In genomic region chr10:124388823-124389612, GRCh38 we compare ENCODE assay signal across 8 cellular contexts. TPM values are rescaled to one million over a fixed set of nuclear protein-coding genes. Genes with fewer than 3 reads are reported as not detected.
DNase-seq lines count a peak whose midpoint lies in the region; ATAC-seq and TF ChIP-seq lines count a peak whose summit lies in the region.

No MANE protein-coding gene starts in this region.

- TF ChIP-seq CTCF in glutamatergic neuron (IDR thresholded peaks at IDR 0.05; ENCODE audit: partially characterized antibody, unreplicated experiment) = peak; percentile 98
- peak in 2 of 3 donors; percentile 54 to 96 for TF ChIP-seq CTCF in omental fat pad (IDR thresholded peaks at IDR 0.05)
- peak; percentile 70 to 97 for TF ChIP-seq CTCF in suprapubic skin (IDR thresholded peaks at IDR 0.05)

- no peaks in the 10 kb centered on the region for H3K36me3 Mint-ChIP-seq in activated naive CD8-positive, alpha-beta T cell
- peaks cover 11% of the 10 kb centered on the region for H3K36me3 Mint-ChIP-seq in glutamatergic neuron (ENCODE audit: unreplicated experiment)

- H3K27ac ChIP-seq in suprapubic skin = no peak overlapping the region

- H3K27me3 ChIP-seq in suprapubic skin = no peaks in the 10 kb centered on the region

- H3K9me3 ChIP-seq in suprapubic skin = no peaks in the 10 kb centered on the region

- H3K9me3 Mint-ChIP-seq in activated naive CD8-positive, alpha-beta T cell (ENCODE audit: low read depth) = no peaks in the 10 kb centered on the region
- peaks cover 6% of the 10 kb centered on the region for H3K9me3 Mint-ChIP-seq in glutamatergic neuron (ENCODE audit: unreplicated experiment)

- 2% methylated on average over 42 of the region's 74 CpGs for WGBS in suprapubic skin

- H3K4me1 ChIP-seq in suprapubic skin = peaks cover 11% of the 10 kb centered on the region

- peak overlapping the region; percentile 47 for H3K4me3 Mint-ChIP-seq in activated naive CD8-positive, alpha-beta T cell
- H3K4me3 Mint-ChIP-seq in glutamatergic neuron (ENCODE audit: unreplicated experiment) = no peak overlapping the region

- peak; percentile 81 for DNase-seq in EL
- DNase-seq in Kasumi-1 (lab: John Stamatoyannopoulos, UW) = peak; percentile 71 to 79
- DNase-seq in glutamatergic neuron = peak; percentile 94
- DNase-seq in omental fat pad (ENCODE audit: low spot score) = peak; percentile 75
- DNase-seq in suprapubic skin (ENCODE audit: low spot score in 2 of 2) = peak; percentile 89 to 93

- TF ChIP-seq POLR2A in suprapubic skin (IDR thresholded peaks at IDR 0.05) = no peak

- H3K4me3 ChIP-seq in suprapubic skin = peak overlapping the region; percentile 53

- TF ChIP-seq EP300 in suprapubic skin (IDR thresholded peaks at IDR 0.05) = no peak

- no peaks in the 10 kb centered on the region for H3K36me3 ChIP-seq in suprapubic skin

- H3K27me3 Mint-ChIP-seq in activated naive CD8-positive, alpha-beta T cell = no peaks in the 10 kb centered on the region
- peaks cover 2% of the 10 kb centered on the region for H3K27me3 Mint-ChIP-seq in glutamatergic neuron (ENCODE audit: unreplicated experiment)

- no peak overlapping the region for H3K27ac Mint-ChIP-seq in activated naive CD8-positive, alpha-beta T cell
- no peak overlapping the region for H3K27ac Mint-ChIP-seq in glutamatergic neuron (ENCODE audit: unreplicated experiment)

- ATAC-seq in GM21825 (IDR thresholded peaks at IDR 0.05; ENCODE audit: unreplicated experiment) = peak; percentile 92
- peak; percentile 98 for ATAC-seq in SK-N-SH treated with all-trans-retinoic acid at 6 μM for 48 hours
- peak; percentile 98 for ATAC-seq in omental fat pad (ENCODE audit: low FRiP score)

- peaks cover 2% of the 10 kb centered on the region for H3K4me1 Mint-ChIP-seq in activated naive CD8-positive, alpha-beta T cell (ENCODE audit: low read depth)
- no peaks in the 10 kb centered on the region for H3K4me1 Mint-ChIP-seq in glutamatergic neuron (ENCODE audit: low read depth, unreplicated experiment)

TF ChIP-seq in SK-N-SH treated with all-trans-retinoic acid at 6 μM for 48 hours, 23 proteins besides CTCF, POLR2A, EP300 and RAD21:
- TF ChIP-seq TSHZ2 (CRISPR knock-in tag; IDR thresholded peaks at IDR 0.05) (no peak), ARNTL (CRISPR knock-in tag; IDR thresholded peaks at IDR 0.05; ENCODE audit: borderline replicate concordance, low read depth) (no peak), ZNF70 (CRISPR knock-in tag; IDR thresholded peaks at IDR 0.05) (no peak), ISL1 (CRISPR knock-in tag; IDR thresholded peaks at IDR 0.05) (no peak), PPARA (CRISPR knock-in tag; IDR thresholded peaks at IDR 0.05; ENCODE audit: borderline replicate concordance) (no peak), ESRRG (CRISPR knock-in tag; IDR thresholded peaks at IDR 0.05) (no peak), TCF4 (CRISPR knock-in tag; IDR thresholded peaks at IDR 0.05; ENCODE audit: borderline replicate concordance) (no peak), RARB (CRISPR knock-in tag; IDR thresholded peaks at IDR 0.05) (no peak)

RNA-seq across cellular contexts. Expression of gene OAT, which starts 29.7 kb away (rescaled TPM):
- total RNA-seq in glutamatergic neuron (ENCODE audit: unreplicated experiment) (49.2 TPM), omental fat pad (100 to 1,000 TPM in 1 of 4 donors, 10 to 100 TPM in 3; 62.4 to 120 (median 85.3) TPM), suprapubic skin (100 to 1,000 TPM in 2 of 4 donors, 10 to 100 TPM in 2; 86.0 to 103 (median 95.1) TPM)
